18 cellular contexts compared by ENCODE assay signal in the genomic region with DNA sequence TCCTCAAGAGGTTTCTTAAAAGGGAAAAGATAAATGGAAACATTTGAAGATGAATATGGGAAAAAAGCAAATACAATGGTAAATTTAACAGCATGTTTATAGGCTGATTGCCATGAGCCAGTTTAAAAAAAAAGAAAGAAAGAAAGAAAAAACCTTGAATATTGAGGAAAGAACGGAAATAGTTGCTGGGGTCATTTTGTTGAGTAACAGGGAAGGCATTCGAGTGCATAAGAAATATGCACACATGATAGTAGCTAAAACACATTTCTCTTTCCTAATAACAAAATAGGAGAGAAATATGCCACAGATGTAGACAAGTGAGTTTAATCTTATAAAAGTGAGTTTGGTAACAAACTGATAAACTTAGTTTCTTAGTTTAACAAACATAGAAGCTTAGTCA.
"Had no signal": no experiment of that assay in that cellular context is flagged by ENCODE, and none has a peak within 500 bp of the region (broad histone marks: within the 10 kb centered on the region; RNA-seq: fewer than 3 reads in every experiment).

No MANE protein-coding gene starts in this region.

- H3K4me2 ChIP-seq: smooth muscle cell had no signal

- H3K9me3 ChIP-seq: mucosa of descending colon, right atrium auricular region, transverse colon had no signal

- H3K27me3 ChIP-seq: right atrium auricular region, transverse colon had no signal

- ATAC-seq: esophagus mucosa; left lobe of liver; mucosa of descending colon; natural killer cell; SK-N-SH treated with all-trans-retinoic acid at 6 μM for 48 hours; stimulated activated effector memory CD8-positive, alpha-beta T cell treated with anti-CD3 and anti-CD28 coated beads, Interleukin-12 subunit alpha, Interleukin-12 subunit beta, amount 100 ng/mL, for 72 hours had no signal

- H3K4me1 ChIP-seq: right atrium auricular region, transverse colon had no signal

- H3K27ac ChIP-seq: right atrium auricular region, transverse colon had no signal

- H3K4me3 ChIP-seq: mucosa of descending colon, right atrium auricular region, smooth muscle cell, transverse colon had no signal

- H3K36me3 ChIP-seq: right atrium auricular region, transverse colon had no signal

- DNase-seq: activated gamma-delta T cell treated with Interleukin-2 at 50 U/mL for 16 hours; activated naive CD8-positive, alpha-beta T cell treated with anti-CD3 and anti-CD28 coated beads for 36 hours; activated T-cell treated with anti-CD3 and anti-CD28 coated beads, Interleukin-2, amount 50 U/mL, for 1 hour; central memory CD4-positive, alpha-beta T cell; foreskin melanocyte; head of caudate nucleus; mammary epithelial cell; mucosa of descending colon; natural killer cell; substantia nigra; T-helper 2 cell; transverse colon had no signal
